In genomic region chr18:12093520-12094257, GRCh38 we compare ENCODE assay signal across 21 cellular contexts. TPM values are rescaled to one million over a fixed set of nuclear protein-coding genes. Genes with fewer than 3 reads are reported as not detected.
"Had no signal": no experiment of that assay in that cellular context is flagged by ENCODE, and none has a peak within 500 bp of the region (broad histone marks: within the 10 kb centered on the region; RNA-seq: fewer than 3 reads in every experiment).

ANKRD62 (plus strand) TSS chr18:12093843; CDS start chr18:12094018, 175 bp downstream.

- H3K27ac ChIP-seq: epithelial cell of prostate, gastrocnemius medialis, heart right ventricle, left ventricle myocardium inferior, right atrium auricular region had no signal

- FAIRE-seq: keratinocyte, small intestine, TTC549 had no signal

- H3K4me3 ChIP-seq: gastrocnemius medialis, heart right ventricle, left ventricle myocardium inferior, right atrium auricular region had no signal

- H3K4me1 ChIP-seq: gastrocnemius medialis, heart right ventricle, left ventricle myocardium inferior, right atrium auricular region had no signal

- DNase-seq: activated B cell treated with CpG ODN at 0.5 μM for 24 hours; activated CD4-positive, alpha-beta T cell treated with anti-CD3 and anti-CD28 coated beads for 48 hours; activated CD8-positive, alpha-beta memory T cell treated with anti-CD3 and anti-CD28 coated beads, Interleukin-2, amount 50 U/mL, for 4 hours; activated CD8-positive, alpha-beta T cell treated with anti-CD3 and anti-CD28 coated beads, Interleukin-2, amount 10 ng/mL, durations not matched to agents 7 days and 5 days; activated gamma-delta T cell treated with Interleukin-2 at 50 U/mL for 16 hours; activated T-cell treated with anti-CD3 and anti-CD28 coated beads, Interleukin-2, amount 50 U/mL, for 72 hours; amniotic stem cell; central memory CD4-positive, alpha-beta T cell; effector memory CD4-positive, alpha-beta T cell; gastrocnemius medialis; left ventricle myocardium inferior; naive thymus-derived CD8-positive, alpha-beta T cell; stimulated activated naive CD8-positive, alpha-beta T cell treated with anti-CD3 and anti-CD28 coated beads, Interleukin-15, Interleukin-2, amounts not matched to agents 100 U/mL and 50 U/mL, for 24 hours had no signal

- H3K9me3 ChIP-seq: gastrocnemius medialis, heart right ventricle, left ventricle myocardium inferior, right atrium auricular region had no signal

- H3K36me3 ChIP-seq: gastrocnemius medialis, heart right ventricle, left ventricle myocardium inferior, right atrium auricular region had no signal

- ATAC-seq: activated CD8-positive, alpha-beta T cell treated with anti-CD3 and anti-CD28 coated beads, Interleukin-2, amount 10 ng/mL, durations not matched to agents 7 days and 5 days; gastrocnemius medialis; naive thymus-derived CD8-positive, alpha-beta T cell had no signal

- H3K27me3 ChIP-seq: gastrocnemius medialis, right atrium auricular region had no signal

RNA-seq across cellular contexts. Expression of gene ANKRD62, which starts in this region (rescaled TPM):
- total RNA-seq: activated B cell treated with CpG ODN at 0.5 μM for 24 hours; activated CD8-positive, alpha-beta T cell treated with anti-CD3 and anti-CD28 coated beads, Interleukin-2, amount 10 ng/mL, durations not matched to agents 7 days and 5 days; activated T-cell treated with anti-CD3 and anti-CD28 coated beads, Interleukin-2, amount 50 U/mL, for 72 hours; gastrocnemius medialis; heart right ventricle; left ventricle myocardium inferior; mucosa of gallbladder; naive thymus-derived CD8-positive, alpha-beta T cell; right atrium auricular region; T-helper 2 cell treated with Interferon-gamma antibody and Interleukin-4, amounts not matched to agents 100 ng/mL and 5 ng/mL, for 36 hours had no signal
- polyA plus RNA-seq: heart right ventricle; keratinocyte; naive thymus-derived CD8-positive, alpha-beta T cell had no signal
